Comparison of ENCODE assay signal across 26 cellular contexts in genomic region chr4:67286724-67287123, GRCh38.
DNase-seq lines count a peak whose midpoint lies in the region; ATAC-seq and TF ChIP-seq lines count a peak whose summit lies in the region.
"Had no signal": no experiment of that assay in that cellular context is flagged by ENCODE, and none has a peak within 500 bp of the region (broad histone marks: within the 10 kb centered on the region; RNA-seq: fewer than 3 reads in every experiment).

No MANE protein-coding gene starts in this region.

- no peaks in the 10 kb centered on the region for H3K9me3 Mint-ChIP-seq in stimulated activated naive CD8-positive, alpha-beta T cell treated with anti-CD3 and anti-CD28 coated beads, Interleukin-15, amount 100 ng/mL, for 72 hours
- H3K9me3 Mint-ChIP-seq in chondrocyte (ENCODE audit: low read depth): peaks cover 8% of the 10 kb centered on the region
- H3K9me3 Mint-ChIP-seq: CD4-positive, alpha-beta T cell; CD4-positive, CD25-positive, alpha-beta regulatory T cell; CD8-positive, alpha-beta T cell had no signal

- H3K27me3 Mint-ChIP-seq in stimulated activated naive CD8-positive, alpha-beta T cell treated with anti-CD3 and anti-CD28 coated beads, Interleukin-15, amount 100 ng/mL, for 72 hours: no peaks in the 10 kb centered on the region
- H3K27me3 Mint-ChIP-seq in chondrocyte (ENCODE audit: low read depth): no peaks in the 10 kb centered on the region
- H3K27me3 Mint-ChIP-seq: B cell; CD4-positive, alpha-beta memory T cell; CD4-positive, alpha-beta T cell; CD4-positive, CD25-positive, alpha-beta regulatory T cell; CD8-positive, alpha-beta memory T cell had no signal

- no peaks in the 10 kb centered on the region for H3K36me3 Mint-ChIP-seq in chondrocyte (ENCODE audit: low read depth)
- H3K36me3 Mint-ChIP-seq: CD14-positive monocyte; CD4-positive, alpha-beta memory T cell; CD4-positive, CD25-positive, alpha-beta regulatory T cell; CD8-positive, alpha-beta memory T cell; CD8-positive, alpha-beta T cell had no signal

- no peak for DNase-seq in stimulated activated naive CD8-positive, alpha-beta T cell treated with anti-CD3 and anti-CD28 coated beads, Interleukin-15, amount 100 ng/mL, for 72 hours
- no peak for DNase-seq in stimulated activated naive CD8-positive, alpha-beta T cell treated with anti-CD3 and anti-CD28 coated beads, Interleukin-15, Interleukin-2, amounts not matched to agents 100 U/mL and 50 U/mL, for 24 hours
- peak; percentile 82 for DNase-seq in chondrocyte (ENCODE audit: low spot score)
- DNase-seq in EL: no peak
- DNase-seq: 8988T; ACHN; AML-193; BE2C; C1 segment of cervical spinal cord; Caco-2; Calu3; CD4-positive, alpha-beta memory T cell; CD4-positive, alpha-beta T cell; CD4-positive, CD25-positive, alpha-beta regulatory T cell; CD8-positive, alpha-beta memory T cell; CD8-positive, alpha-beta T cell; COR-L47; DMS 273 treated with DMSO at 0.1 percent for 48 hours; DMS153; DMS53; DMS79; DMS79 treated with DMSO at 0.1 percent for 48 hours; DND-41 had no signal

- H3K27ac Mint-ChIP-seq in stimulated activated naive CD8-positive, alpha-beta T cell treated with anti-CD3 and anti-CD28 coated beads, Interleukin-15, amount 100 ng/mL, for 72 hours: no peak overlapping the region
- H3K27ac Mint-ChIP-seq in chondrocyte (ENCODE audit: unreplicated experiment): no peak overlapping the region
- H3K27ac Mint-ChIP-seq: B cell; CD14-positive monocyte; CD4-positive, alpha-beta memory T cell; CD4-positive, alpha-beta T cell; CD4-positive, CD25-positive, alpha-beta regulatory T cell; CD8-positive, alpha-beta memory T cell; CD8-positive, alpha-beta T cell had no signal

- no peaks in the 10 kb centered on the region for H3K4me1 Mint-ChIP-seq in stimulated activated naive CD8-positive, alpha-beta T cell treated with anti-CD3 and anti-CD28 coated beads, Interleukin-15, amount 100 ng/mL, for 72 hours
- no peaks in the 10 kb centered on the region for H3K4me1 Mint-ChIP-seq in chondrocyte (ENCODE audit: low read depth)
- H3K4me1 Mint-ChIP-seq: B cell; CD14-positive monocyte; CD4-positive, alpha-beta memory T cell; CD4-positive, CD25-positive, alpha-beta regulatory T cell; CD8-positive, alpha-beta memory T cell had no signal

- TF ChIP-seq CTCF in chondrocyte (IDR thresholded peaks at IDR 0.05): no peak

- no peak overlapping the region for H3K4me3 Mint-ChIP-seq in stimulated activated naive CD8-positive, alpha-beta T cell treated with anti-CD3 and anti-CD28 coated beads, Interleukin-15, amount 100 ng/mL, for 72 hours
- no peak overlapping the region for H3K4me3 Mint-ChIP-seq in chondrocyte (ENCODE audit: unreplicated experiment)
- H3K4me3 Mint-ChIP-seq: B cell; CD14-positive monocyte; CD4-positive, alpha-beta memory T cell; CD4-positive, alpha-beta T cell; CD4-positive, CD25-positive, alpha-beta regulatory T cell; CD8-positive, alpha-beta memory T cell; CD8-positive, alpha-beta T cell had no signal

- ATAC-seq in stimulated activated naive CD8-positive, alpha-beta T cell treated with anti-CD3 and anti-CD28 coated beads, Interleukin-15, amount 100 ng/mL, for 72 hours: peak; percentile 45
- ATAC-seq in stimulated activated naive CD8-positive, alpha-beta T cell treated with anti-CD3 and anti-CD28 coated beads, Interleukin-15, Interleukin-2, amounts not matched to agents 100 U/mL and 50 U/mL, for 24 hours: no peak
- ATAC-seq: A549; CD8-positive, alpha-beta T cell had no signal
